Comparison of ENCODE assay signal across 24 cellular contexts in the genomic region with DNA sequence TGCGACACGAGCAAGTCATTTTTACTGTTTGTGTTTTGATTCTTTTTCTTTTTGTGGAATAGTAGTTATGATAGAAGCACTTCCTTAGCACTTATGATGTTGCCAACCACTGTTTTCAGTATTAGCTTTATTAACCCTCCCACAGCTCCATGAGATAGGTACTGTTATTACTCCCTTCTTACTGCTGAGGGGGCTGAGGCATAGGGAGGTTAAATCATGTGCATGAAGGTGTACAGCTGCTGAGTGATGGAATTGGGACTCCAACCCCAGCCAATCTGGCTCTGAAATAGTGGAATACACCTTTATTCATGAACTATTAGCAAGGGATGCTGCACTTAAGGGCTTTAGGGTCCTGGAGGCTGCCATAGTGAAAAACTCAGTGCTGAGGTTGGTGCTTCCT. TPM values are rescaled to one million over a fixed set of nuclear protein-coding genes. Genes with fewer than 3 reads are reported as not detected.
"Had no signal": no experiment of that assay in that cellular context is flagged by ENCODE, and none has a peak within 500 bp of the region (broad histone marks: within the 10 kb centered on the region; RNA-seq: fewer than 3 reads in every experiment).

No MANE protein-coding gene starts in this region.

- H3K27me3 ChIP-seq: colonic mucosa, foreskin keratinocyte, hepatocyte, pancreas, right lobe of liver, stomach, transverse colon had no signal

- H3K4me3 Mint-ChIP-seq: endodermal cell; naive B cell; nephron; stimulated activated memory B cell treated with anti-CD40 and anti-IgM and Interleukin-4, amounts not matched to agents 10 μg/mL and 1 μg/mL and 100 μg/mL, for 72 hours had no signal

- DNase-seq: colonic mucosa; dermis blood vessel endothelial cell; effector CD4-positive, alpha-beta T cell; endodermal cell; erythroblast; foreskin keratinocyte; kidney; left colon; mesendoderm; naive B cell; pancreas; right lobe of liver; stimulated activated CD4-positive, alpha-beta T cell treated with anti-CD3 and anti-CD28 coated beads, Interleukin-4, amount 100 ng/mL, for 1 hour; stimulated activated CD8-positive, alpha-beta memory T cell treated with anti-CD3 and anti-CD28 coated beads, Interleukin-4, amount 100 ng/mL, for 48 hours; stomach; substantia nigra; transverse colon had no signal

- H3K27ac ChIP-seq: colonic mucosa, foreskin keratinocyte, hepatocyte, pancreas, right lobe of liver, stomach, thoracic aorta, transverse colon had no signal

- H3K9me3 Mint-ChIP-seq: endodermal cell; nephron; stimulated activated memory B cell treated with anti-CD40 and anti-IgM and Interleukin-4, amounts not matched to agents 10 μg/mL and 1 μg/mL and 100 μg/mL, for 72 hours had no signal

- H3K27me3 Mint-ChIP-seq: naive B cell; progenitor cell of endocrine pancreas; stimulated activated memory B cell treated with anti-CD40 and anti-IgM and Interleukin-4, amounts not matched to agents 10 μg/mL and 1 μg/mL and 100 μg/mL, for 72 hours had no signal

- ATAC-seq: foreskin keratinocyte; left colon; pancreas; right lobe of liver; stimulated activated memory B cell treated with anti-CD40 and anti-IgM and Interleukin-4, amounts not matched to agents 10 μg/mL and 1 μg/mL and 100 μg/mL, for 72 hours had no signal

- H3K4me3 ChIP-seq: colonic mucosa, hepatocyte, pancreas, right lobe of liver, stomach, thoracic aorta, transverse colon had no signal

- H3K4me1 Mint-ChIP-seq: endodermal cell; stimulated activated memory B cell treated with anti-CD40 and anti-IgM and Interleukin-4, amounts not matched to agents 10 μg/mL and 1 μg/mL and 100 μg/mL, for 72 hours had no signal

- H3K27ac Mint-ChIP-seq: endodermal cell; nephron; progenitor cell of endocrine pancreas; stimulated activated memory B cell treated with anti-CD40 and anti-IgM and Interleukin-4, amounts not matched to agents 10 μg/mL and 1 μg/mL and 100 μg/mL, for 72 hours had no signal

RNA-seq across cellular contexts. Expression of gene MARCHF4, which starts 59.2 kb away (rescaled TPM):
- total RNA-seq: kidney, liver, right lobe of liver, ureter had no signal
